ENCODE assay signal across 1 cellular context in the genomic region with DNA sequence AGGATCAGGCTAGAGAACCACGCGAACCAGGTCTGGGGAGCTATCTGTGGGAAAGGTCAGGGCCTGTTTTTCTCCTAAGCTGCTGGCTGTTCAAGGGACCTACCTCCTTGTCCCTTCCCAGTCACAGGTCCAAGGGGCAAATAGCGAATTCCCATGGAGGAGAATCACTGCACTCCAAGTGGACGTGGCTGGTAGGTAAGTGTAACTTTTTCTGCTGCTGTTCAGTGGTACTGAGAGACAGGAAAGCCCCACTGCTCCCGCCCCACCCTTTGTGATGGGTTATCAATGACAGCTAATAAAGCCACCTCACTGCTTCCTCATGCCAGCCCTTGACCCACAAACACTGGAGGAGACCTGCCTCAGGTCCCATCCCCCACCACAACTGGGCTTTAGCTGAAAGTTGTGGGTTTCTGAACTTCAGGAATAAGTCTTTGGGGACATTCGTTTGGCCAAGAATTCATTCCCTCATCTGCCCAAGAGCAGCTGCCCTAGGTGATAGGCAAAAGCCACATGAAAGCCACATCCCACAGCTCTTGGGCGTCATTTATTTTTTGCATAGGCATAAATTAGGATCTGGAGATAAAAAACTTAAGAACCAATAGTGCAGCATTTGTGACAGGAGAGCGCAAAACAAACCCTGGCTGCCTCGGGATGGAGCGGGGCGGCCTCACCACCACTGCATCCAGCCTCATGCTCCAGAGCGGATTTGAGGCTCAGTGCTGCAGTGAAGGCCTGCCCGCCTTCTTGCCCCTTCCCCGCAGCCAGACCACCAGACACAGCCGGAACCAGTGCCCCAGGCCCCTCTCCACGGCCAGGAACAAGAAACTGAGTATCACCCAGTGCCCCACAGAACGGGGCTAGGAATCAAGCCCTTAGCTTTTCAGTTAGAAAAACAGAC.
TF ChIP-seq lines count a peak whose summit lies in the region.

No MANE protein-coding gene starts in this region.

TF ChIP-seq in HCT116, 20 proteins besides CTCF, POLR2A, EP300 and RAD21 (continued from another document):
- TF ChIP-seq, protein P1, sequence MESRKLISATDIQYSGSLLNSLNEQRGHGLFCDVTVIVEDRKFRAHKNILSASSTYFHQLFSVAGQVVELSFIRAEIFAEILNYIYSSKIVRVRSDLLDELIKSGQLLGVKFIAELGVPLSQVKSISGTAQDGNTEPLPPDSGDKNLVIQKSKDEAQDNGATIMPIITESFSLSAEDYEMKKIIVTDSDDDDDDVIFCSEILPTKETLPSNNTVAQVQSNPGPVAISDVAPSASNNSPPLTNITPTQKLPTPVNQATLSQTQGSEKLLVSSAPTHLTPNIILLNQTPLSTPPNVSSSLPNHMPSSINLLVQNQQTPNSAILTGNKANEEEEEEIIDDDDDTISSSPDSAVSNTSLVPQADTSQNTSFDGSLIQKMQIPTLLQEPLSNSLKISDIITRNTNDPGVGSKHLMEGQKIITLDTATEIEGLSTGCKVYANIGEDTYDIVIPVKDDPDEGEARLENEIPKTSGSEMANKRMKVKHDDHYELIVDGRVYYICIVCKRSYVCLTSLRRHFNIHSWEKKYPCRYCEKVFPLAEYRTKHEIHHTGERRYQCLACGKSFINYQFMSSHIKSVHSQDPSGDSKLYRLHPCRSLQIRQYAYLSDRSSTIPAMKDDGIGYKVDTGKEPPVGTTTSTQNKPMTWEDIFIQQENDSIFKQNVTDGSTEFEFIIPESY (IDR thresholded peaks at IDR 0.05; ENCODE audit: extremely low read depth, insufficient replicate concordance, low read length), result no peak
- TF ChIP-seq, protein P2, sequence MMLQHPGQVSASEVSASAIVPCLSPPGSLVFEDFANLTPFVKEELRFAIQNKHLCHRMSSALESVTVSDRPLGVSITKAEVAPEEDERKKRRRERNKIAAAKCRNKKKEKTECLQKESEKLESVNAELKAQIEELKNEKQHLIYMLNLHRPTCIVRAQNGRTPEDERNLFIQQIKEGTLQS (IDR thresholded peaks at IDR 0.05), result no peak
- no peak for TF ChIP-seq ZNF274 (IDR thresholded peaks at IDR 0.05; ENCODE audit: low read depth, low read length)
- no peak for TF ChIP-seq SIN3A (IDR thresholded peaks at IDR 0.05; ENCODE audit: low read depth)
